In genomic region chr1:58204284-58204683, GRCh38 we compare ENCODE assay signal across 12 cellular contexts.
DNase-seq lines count a peak whose midpoint lies in the region; FAIRE-seq and TF ChIP-seq lines count a peak whose summit lies in the region.
"Had no signal": no experiment of that assay in that cellular context is flagged by ENCODE, and none has a peak within 500 bp of the region (broad histone marks: within the 10 kb centered on the region; RNA-seq: fewer than 3 reads in every experiment).

No MANE protein-coding gene starts in this region.

- H3K36me3 ChIP-seq in keratinocyte (ENCODE audit: control insufficient read depth in 2 of 2, extremely low read depth in 1 of 2, insufficient read depth in 2 of 2, low read length in 2 of 2): no peaks in the 10 kb centered on the region

- H3K4me1 ChIP-seq in keratinocyte (ENCODE audit: control insufficient read depth, extremely low read depth, insufficient read depth, low read length): no peaks in the 10 kb centered on the region
- H3K4me1 ChIP-seq: Caco-2 had no signal

- POLR2A ChIA-PET in HEK293T (lab: Yijun Ruan, JAX): no interaction called here

- no peak overlapping the region for H2AFZ ChIP-seq in keratinocyte (ENCODE audit: control insufficient read depth, low read length)

- no peaks in the 10 kb centered on the region for H3K9me3 ChIP-seq in keratinocyte (ENCODE audit: control insufficient read depth, low read depth, low read length)
- H3K9me3 ChIP-seq: Caco-2 had no signal

- FAIRE-seq in keratinocyte (lab: Jason Lieb, UNC): no peak

- TF ChIP-seq CTCF in keratinocyte (optimal IDR thresholded peaks at IDR 0.05 in 1 of 3, IDR thresholded peaks at IDR 0.05 in 1 of 3, conservative IDR thresholded peaks at IDR 0.05 in 1 of 3; ENCODE audit: extremely low read depth in 1 of 3, insufficient read depth in 2 of 3, low read length in 3 of 3): peak in 2 of 3 experiments; percentile 29 to 42

- CTCF ChIA-PET in HEK293T (lab: Yijun Ruan, JAX): interaction anchor here (0.5 to 0.6 kb wide), 2 partner anchors 20 to 924 kb away, joined by 3 read pairs; no protein-coding TSS in a partner anchor

- H3K9me1 ChIP-seq in keratinocyte (ENCODE audit: control insufficient read depth, extremely low read depth, insufficient read depth, low read length): no peaks in the 10 kb centered on the region

- no peak overlapping the region for H3K27ac ChIP-seq in keratinocyte (ENCODE audit: control insufficient read depth, insufficient read depth, low read length)

- dilution Hi-C loops in keratinocyte (cut with MboI; ENCODE audit: extremely low pct_ligation_motif_present, low sequenced_read_pairs): no loop called here

- DNase-seq in EH (ENCODE audit: low read depth) (peak; percentile 19), HEK293T (ENCODE audit: extremely low spot score) (peak; percentile 33), SK-N-DZ (ENCODE audit: low spot score) (peak; percentile 8), keratinocyte (ENCODE audit: low read depth, low spot score) (no peak), GM03348 (ENCODE audit: low spot score) (no peak), DMS114 treated with DMSO at 0.1 percent for 48 hours (lab: John Stamatoyannopoulos, UW; ENCODE audit: unreplicated experiment) (no peak), COR-L47 (lab: John Stamatoyannopoulos, UW) (no peak)
- no peak for DNase-seq in stimulated activated CD4-positive, alpha-beta T cell treated with anti-CD3 and anti-CD28 coated beads, Interleukin-4, amount 100 ng/mL, for 4 hours
- DNase-seq: cortex of kidney; NCI-H1436; stimulated activated CD4-positive, alpha-beta T cell treated with anti-CD3 and anti-CD28 coated beads, Interleukin-1b, Interleukin-23, amount 100 ng/mL, for 48 hours had no signal

- no peak overlapping the region for H3K4me2 ChIP-seq in keratinocyte (ENCODE audit: control insufficient read depth, extremely low read depth, insufficient read depth, low read depth, low read length)

- H3K27me3 ChIP-seq in keratinocyte (ENCODE audit: control insufficient read depth, extremely low read depth, insufficient read depth, low read length): no peaks in the 10 kb centered on the region

- H4K20me1 ChIP-seq in keratinocyte (ENCODE audit: control insufficient read depth, extremely low read depth, insufficient read depth, low read length): no peaks in the 10 kb centered on the region

- no peak overlapping the region for H3K4me3 ChIP-seq in keratinocyte (ENCODE audit: control insufficient read depth in 2 of 3, extremely low read depth in 1 of 3, insufficient read depth in 2 of 3, low read depth in 1 of 3, low read length in 3 of 3)

- no peak overlapping the region for H3K9ac ChIP-seq in keratinocyte (ENCODE audit: control insufficient read depth, extremely low read depth, insufficient read depth, low read length)

- H3K79me2 ChIP-seq in keratinocyte (ENCODE audit: control insufficient read depth, insufficient read depth, low read length): no peaks in the 10 kb centered on the region

TF ChIP-seq in HEK293T, 16 proteins besides CTCF, POLR2A, EP300 and RAD21:
- no peak for TF ChIP-seq FOXA1 (IDR thresholded peaks at IDR 0.05)
- no peak for TF ChIP-seq TARDBP (IDR thresholded peaks at IDR 0.05)
- no peak for TF ChIP-seq BHLHE40 (IDR thresholded peaks at IDR 0.05; ENCODE audit: borderline replicate concordance)
- no peak for TF ChIP-seq ARNT (IDR thresholded peaks at IDR 0.05)
- TF ChIP-seq CTBP1 (IDR thresholded peaks at IDR 0.05; ENCODE audit: borderline replicate concordance): no peak
- TF ChIP-seq ELF4 (IDR thresholded peaks at IDR 0.05): no peak

Comparison
In these comparisons a context has a peak if more than half of its experiments do, and no peak if none do; other contexts are left out.
1. DNase-seq: peak in EH (single experiment), HEK293T (single experiment) and SK-N-DZ (single experiment); none in keratinocyte (single experiment), GM03348 (single experiment), DMS114 treated with DMSO at 0.1 percent for 48 hours (single experiment), stimulated activated CD4-positive, alpha-beta T cell treated with anti-CD3 and anti-CD28 coated beads, Interleukin-4, amount 100 ng/mL, for 4 hours (0 of 2) and COR-L47 (single experiment).